31 cellular contexts compared by ENCODE assay signal in the genomic region with DNA sequence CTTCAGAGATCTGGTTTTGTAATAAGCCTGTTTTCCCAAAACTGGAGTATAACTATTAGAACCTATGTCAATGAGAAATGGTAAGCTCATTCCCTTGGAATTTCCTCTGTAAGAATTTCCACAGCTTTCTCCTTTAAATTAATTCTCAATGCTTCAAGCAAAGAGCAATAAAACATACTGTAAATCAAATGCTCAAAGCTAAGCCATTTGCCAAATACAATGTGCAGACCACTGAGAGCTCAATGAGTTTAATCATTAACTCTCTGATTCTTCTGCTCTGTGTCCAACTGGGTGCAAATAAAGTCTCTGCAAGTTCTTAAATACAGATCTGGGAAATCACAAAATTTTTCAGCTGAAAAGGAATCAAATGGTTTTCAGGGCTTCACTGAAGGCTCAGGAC.
DNase-seq lines count a peak whose midpoint lies in the region; ATAC-seq and TF ChIP-seq lines count a peak whose summit lies in the region.
"Had no signal": no experiment of that assay in that cellular context is flagged by ENCODE, and none has a peak within 500 bp of the region (broad histone marks: within the 10 kb centered on the region; RNA-seq: fewer than 3 reads in every experiment).

No MANE protein-coding gene starts in this region.

- TF ChIP-seq EP300 in SK-N-SH (IDR thresholded peaks at IDR 0.05; ENCODE audit: borderline replicate concordance in 1 of 2, low read depth in 1 of 2, low read length in 1 of 2), result no peak
- TF ChIP-seq EP300 in transverse colon (IDR thresholded peaks at IDR 0.05; ENCODE audit: low read depth), result no peak

- H4K20me1 ChIP-seq in SK-N-SH (ENCODE audit: insufficient read depth), result no peaks in the 10 kb centered on the region

- TF ChIP-seq RAD21 in SK-N-SH (IDR thresholded peaks at IDR 0.05; ENCODE audit: low read length), result no peak

- no peak overlapping the region for H4K91ac ChIP-seq in neuronal stem cell (ENCODE audit: low read depth, low read length, poor library complexity)

- TF ChIP-seq POLR2A in breast epithelium (IDR thresholded peaks at IDR 0.05) (no peak), transverse colon (IDR thresholded peaks at IDR 0.05) (no peak)

- H3K27ac ChIP-seq in SK-N-SH (ENCODE audit: low read depth in 2 of 2, low read length in 1 of 2), result peak overlapping the region; percentile 18 to 32; a peak in 2 of 4 replicates
- no peak overlapping the region for H3K27ac ChIP-seq in neuronal stem cell (replicated peaks; ENCODE audit: low read length)
- H3K27ac ChIP-seq in breast epithelium, result no peak overlapping the region
- H3K27ac ChIP-seq in transverse colon, result no peak overlapping the region
- H3K27ac ChIP-seq in CD4-positive, alpha-beta memory T cell (ENCODE audit: low read depth, low read length), result no peak overlapping the region
- H3K27ac ChIP-seq: A549, VCaP had no signal

- POLR2A ChIA-PET in SK-N-SH (lab: Yijun Ruan, JAX), result interaction anchor here (0.6 kb wide), 1 partner anchor 404 kb away, joined by 4 read pairs; no protein-coding TSS in a partner anchor
- POLR2A ChIA-PET in CD4-positive, alpha-beta memory T cell (lab: Charles Lee; ENCODE audit: partially characterized antibody), result no interaction called here

- H3K4me3 Mint-ChIP-seq in CD4-positive, alpha-beta memory T cell, result no peak overlapping the region
- H3K4me3 Mint-ChIP-seq: activated CD8-positive, alpha-beta T cell treated with anti-CD3 and anti-CD28 coated beads, Interleukin-2, amount 10 ng/mL, durations not matched to agents 7 days and 5 days; activated naive CD4-positive, alpha-beta T cell treated with anti-CD3 and anti-CD28 coated beads for 36 hours; B cell; CD8-positive, alpha-beta T cell; effector memory CD8-positive, alpha-beta T cell; GM23338; natural killer cell had no signal

- no peak overlapping the region for H2BK5ac ChIP-seq in neuronal stem cell (ENCODE audit: low read length)

- H2BK12ac ChIP-seq in neuronal stem cell (ENCODE audit: low read length), result no peak overlapping the region

- no peak overlapping the region for H4K8ac ChIP-seq in neuronal stem cell (ENCODE audit: low read depth, low read length)

- no peak overlapping the region for H2BK120ac ChIP-seq in neuronal stem cell (ENCODE audit: low read depth, low read length)

- peaks cover 4 to 6% of the 10 kb centered on the region in 2 experiments for H3K36me3 ChIP-seq in SK-N-SH (replicated peaks in 1 of 2; ENCODE audit: control insufficient read depth in 1 of 2, insufficient read depth in 2 of 2, low read length in 1 of 2)
- H3K36me3 ChIP-seq in neuronal stem cell (replicated peaks in 1 of 2; ENCODE audit: control insufficient read depth in 2 of 2, insufficient read depth in 2 of 2, low read length in 2 of 2), result peaks cover 0 to 23% of the 10 kb centered on the region in 2 donors
- no peaks in the 10 kb centered on the region for H3K36me3 ChIP-seq in breast epithelium
- H3K36me3 ChIP-seq in transverse colon, result no peaks in the 10 kb centered on the region
- H3K36me3 ChIP-seq in CD4-positive, alpha-beta memory T cell (ENCODE audit: insufficient read depth, low read length), result no peaks in the 10 kb centered on the region

- no peaks in the 10 kb centered on the region for H3K9me3 ChIP-seq in SK-N-SH
- H3K9me3 ChIP-seq in neuronal stem cell (replicated peaks in 1 of 2; ENCODE audit: control insufficient read depth in 2 of 2, insufficient read depth in 1 of 2, low read depth in 1 of 2, low read length in 2 of 2), result no peaks in the 10 kb centered on the region
- H3K9me3 ChIP-seq in breast epithelium, result peaks cover 0 to 13% of the 10 kb centered on the region in 2 donors
- peaks cover 4 to 5% of the 10 kb centered on the region in 2 donors for H3K9me3 ChIP-seq in transverse colon
- no peaks in the 10 kb centered on the region for H3K9me3 ChIP-seq in CD4-positive, alpha-beta memory T cell (ENCODE audit: control insufficient read depth in 1 of 2, low read length in 2 of 2)
- H3K9me3 ChIP-seq: A549 had no signal

- H2AK5ac ChIP-seq in neuronal stem cell (ENCODE audit: low read depth, low read length), result no peak overlapping the region

- peaks cover 4% of the 10 kb centered on the region for H3F3A ChIP-seq in SK-N-SH (replicated peaks; ENCODE audit: insufficient read depth)

- no peak overlapping the region for H3K4ac ChIP-seq in neuronal stem cell (ENCODE audit: low read length)

- no peaks in the 10 kb centered on the region for H3K9me2 ChIP-seq in SK-N-SH

- no peak overlapping the region for H3K9ac ChIP-seq in SK-N-SH
- no peak overlapping the region for H3K9ac ChIP-seq in neuronal stem cell (ENCODE audit: low read depth, low read length, poor library complexity)

- peak overlapping the region; percentile 27 for H3K23ac ChIP-seq in neuronal stem cell (ENCODE audit: low read depth, low read length, poor library complexity)

- TF ChIP-seq CTCF in AG10803 (conservative IDR thresholded peaks at IDR 0.05; ENCODE audit: low read length), result no peak
- no peak for TF ChIP-seq CTCF in SK-N-SH (IDR thresholded peaks at IDR 0.05)
- TF ChIP-seq CTCF in fibroblast of pulmonary artery (IDR thresholded peaks at IDR 0.05; ENCODE audit: low read length, missing control alignments), result no peak
- no peak for TF ChIP-seq CTCF in breast epithelium (IDR thresholded peaks at IDR 0.05)
- TF ChIP-seq CTCF in transverse colon (IDR thresholded peaks at IDR 0.05), result no peak

- H3K27me3 Mint-ChIP-seq in CD4-positive, alpha-beta memory T cell, result peaks cover 0 to 2% of the 10 kb centered on the region in 2 donors
- H3K27me3 Mint-ChIP-seq: B cell had no signal

- H3K79me1 ChIP-seq in neuronal stem cell (ENCODE audit: low read depth, low read length), result no peaks in the 10 kb centered on the region

- no peak overlapping the region for H3K18ac ChIP-seq in neuronal stem cell (ENCODE audit: low read length)

- H3K4me2 ChIP-seq in SK-N-SH (no peak overlapping the region), neuronal stem cell (ENCODE audit: insufficient read depth, low read length, poor library complexity, severe bottlenecking) (no peak overlapping the region)
- H3K4me2 ChIP-seq: A549, GM23338 had no signal

- no peak overlapping the region for H3K14ac ChIP-seq in neuronal stem cell (ENCODE audit: low read length)

- H2AFZ ChIP-seq in SK-N-SH (ENCODE audit: low read depth) (no peak overlapping the region), neuronal stem cell (ENCODE audit: low read length) (no peak overlapping the region)
- H2AFZ ChIP-seq: GM23338 had no signal

- H3K4me1 ChIP-seq in SK-N-SH (ENCODE audit: control insufficient read depth in 1 of 2, insufficient read depth in 2 of 2, low read depth in 1 of 2, low read length in 1 of 2), result peaks cover 7 to 16% of the 10 kb centered on the region in 2 experiments; a peak in 2 of 4 replicates
- H3K4me1 ChIP-seq in neuronal stem cell (ENCODE audit: control insufficient read depth in 2 of 2, insufficient read depth in 1 of 2, low read depth in 1 of 2, low read length in 2 of 2), result no peaks in the 10 kb centered on the region
- no peaks in the 10 kb centered on the region for H3K4me1 ChIP-seq in breast epithelium
- peaks cover 0 to 2% (median 0%) of the 10 kb centered on the region in 4 donors for H3K4me1 ChIP-seq in transverse colon
- H3K4me1 ChIP-seq in CD4-positive, alpha-beta memory T cell (ENCODE audit: insufficient read depth, low read length), result no peaks in the 10 kb centered on the region
- H3K4me1 ChIP-seq: A549 had no signal

- H2BK15ac ChIP-seq in neuronal stem cell (ENCODE audit: low read length), result no peak overlapping the region

- no peak for ATAC-seq in HG03159 (IDR thresholded peaks at IDR 0.05; ENCODE audit: unreplicated experiment)
- ATAC-seq: A549; activated CD8-positive, alpha-beta T cell treated with anti-CD3 and anti-CD28 coated beads, Interleukin-2, amount 10 ng/mL, durations not matched to agents 7 days and 5 days; CD8-positive, alpha-beta T cell; effector memory CD8-positive, alpha-beta T cell; GM23338; K562; mucosa of descending colon; natural killer cell; stimulated activated naive CD8-positive, alpha-beta T cell treated with anti-CD3 and anti-CD28 coated beads, Interleukin-15, Interleukin-2, amounts not matched to agents 100 U/mL and 50 U/mL, for 24 hours had no signal

- in situ Hi-C loops in transverse colon (cut with MboI; ENCODE audit: low pct_ligation_motif_present in 1 of 4, low pct_unique_long_range_greater_than_20kb in 1 of 4, low sequenced_read_pairs in 3 of 4), result no loop called here

- CTCF ChIA-PET in SK-N-SH (lab: Yijun Ruan, JAX), result interaction anchor here (1.2 to 4.3 kb wide), 7 partner anchors 9 to 62 kb away, joined by 3 to 20 read pairs (median 6); no protein-coding TSS in a partner anchor
- CTCF ChIA-PET in CD4-positive, alpha-beta memory T cell (lab: Charles Lee; ENCODE audit: partially characterized antibody), result interaction anchor here (1.1 kb wide), 1 partner anchor 10 kb away, joined by 3 read pairs; no protein-coding TSS in a partner anchor

- intact Hi-C loops in breast epithelium (cut with DNase I; ENCODE audit: low total_unique reads), result no loop called here
- intact Hi-C loops in transverse colon (cut with DNase I; ENCODE audit: low total_unique reads), result no loop called here
- intact Hi-C loops in CD4-positive, alpha-beta memory T cell (cut with micrococcal nuclease), result no loop called here

- H3K4me1 Mint-ChIP-seq in CD4-positive, alpha-beta memory T cell, result no peaks in the 10 kb centered on the region
- H3K4me1 Mint-ChIP-seq: B cell, natural killer cell had no signal

- no peak overlapping the region for H3K4me3 ChIP-seq in AG10803 (ENCODE audit: low read length)
- H3K4me3 ChIP-seq in SK-N-SH (ENCODE audit: low read depth in 2 of 2, low read length in 1 of 2), result no peak overlapping the region
- no peak overlapping the region for H3K4me3 ChIP-seq in fibroblast of pulmonary artery (replicated peaks; ENCODE audit: low read depth, low read length)
- H3K4me3 ChIP-seq in neuronal stem cell (ENCODE audit: low read length in 2 of 2), result no peak overlapping the region
- H3K4me3 ChIP-seq in breast epithelium, result no peak overlapping the region
- H3K4me3 ChIP-seq in transverse colon, result no peak overlapping the region
- H3K4me3 ChIP-seq in CD4-positive, alpha-beta memory T cell (ENCODE audit: low read length in 2 of 2), result no peak overlapping the region
- H3K4me3 ChIP-seq: A549, GM23338, K562, mucosa of descending colon had no signal

- no peaks in the 10 kb centered on the region for H3K79me2 ChIP-seq in SK-N-SH (ENCODE audit: insufficient read depth)

- no peaks in the 10 kb centered on the region for H3K27me3 ChIP-seq in SK-N-SH (ENCODE audit: insufficient read depth)
- no peaks in the 10 kb centered on the region for H3K27me3 ChIP-seq in neuronal stem cell (ENCODE audit: control insufficient read depth in 3 of 3, insufficient read depth in 3 of 3, low read depth in 1 of 3, low read length in 3 of 3)
- no peaks in the 10 kb centered on the region for H3K27me3 ChIP-seq in breast epithelium
- no peaks in the 10 kb centered on the region for H3K27me3 ChIP-seq in transverse colon
- no peaks in the 10 kb centered on the region for H3K27me3 ChIP-seq in CD4-positive, alpha-beta memory T cell (ENCODE audit: insufficient read depth, low read length)

- H3K9me3 Mint-ChIP-seq in CD4-positive, alpha-beta memory T cell, result peaks cover 6 to 30% (median 21%) of the 10 kb centered on the region in 8 donors

- H3K36me3 Mint-ChIP-seq in CD4-positive, alpha-beta memory T cell, result peaks cover 6 to 9% of the 10 kb centered on the region in 2 donors
- H3K36me3 Mint-ChIP-seq: CD8-positive, alpha-beta T cell had no signal

- DNase-seq in AG10803 (ENCODE audit: low read depth) (peak; percentile 36), SK-N-SH (no peak), fibroblast of pulmonary artery (ENCODE audit: low read depth) (peak; percentile 36), neuronal stem cell (ENCODE audit: low spot score) (no peak), breast epithelium (ENCODE audit: low spot score in 2 of 2) (no peak), transverse colon (no peak)
- no peak for DNase-seq in CD4-positive, alpha-beta memory T cell
- DNase-seq: activated CD4-positive, alpha-beta T cell treated with anti-CD3 and anti-CD28 coated beads for 4 hours; activated CD8-positive, alpha-beta T cell treated with anti-CD3 and anti-CD28 coated beads, Interleukin-2, amount 10 ng/mL, durations not matched to agents 7 days and 5 days; activated naive CD4-positive, alpha-beta T cell treated with anti-CD3 and anti-CD28 coated beads for 36 hours; CD8-positive, alpha-beta T cell; effector memory CD8-positive, alpha-beta T cell; erythroblast; foreskin melanocyte; kidney glomerular epithelial cell; mucosa of descending colon; natural killer cell; NCI-H1092 treated with DMSO at 0.1 percent for 48 hours; NCI-H187; NCI-H2171 treated with DMSO at 0.1 percent for 48 hours; NCI-H510A; SIG-M5; stimulated activated CD4-positive, alpha-beta T cell treated with anti-CD3 and anti-CD28 coated beads, Interleukin-2, amount 100 ng/mL, for 24 hours; stimulated activated naive CD8-positive, alpha-beta T cell treated with anti-CD3 and anti-CD28 coated beads, Interleukin-15, Interleukin-2, amounts not matched to agents 100 U/mL and 50 U/mL, for 24 hours; T-helper 9 cell had no signal

- no peak overlapping the region for H3K27ac Mint-ChIP-seq in CD4-positive, alpha-beta memory T cell
- H3K27ac Mint-ChIP-seq: activated CD8-positive, alpha-beta T cell treated with anti-CD3 and anti-CD28 coated beads, Interleukin-2, amount 10 ng/mL, durations not matched to agents 7 days and 5 days; activated naive CD4-positive, alpha-beta T cell treated with anti-CD3 and anti-CD28 coated beads for 36 hours; B cell; CD8-positive, alpha-beta T cell; effector memory CD8-positive, alpha-beta T cell; GM23338; natural killer cell had no signal

Comparison
In these comparisons a context has a peak if more than half of its experiments do, and no peak if none do; other contexts are left out.
1. DNase-seq: peak in AG10803 (single experiment) and fibroblast of pulmonary artery (single experiment); none in SK-N-SH (single experiment), neuronal stem cell (single experiment), breast epithelium (0 of 2), transverse colon (single experiment) and CD4-positive, alpha-beta memory T cell (0 of 5).
2. H3K27ac ChIP-seq: peak in SK-N-SH (2 of 2); none in neuronal stem cell (single experiment), breast epithelium (0 of 2), transverse colon (0 of 4) and CD4-positive, alpha-beta memory T cell (single experiment).